Comparison of ENCODE assay signal across 10 cellular contexts in the genomic region with DNA sequence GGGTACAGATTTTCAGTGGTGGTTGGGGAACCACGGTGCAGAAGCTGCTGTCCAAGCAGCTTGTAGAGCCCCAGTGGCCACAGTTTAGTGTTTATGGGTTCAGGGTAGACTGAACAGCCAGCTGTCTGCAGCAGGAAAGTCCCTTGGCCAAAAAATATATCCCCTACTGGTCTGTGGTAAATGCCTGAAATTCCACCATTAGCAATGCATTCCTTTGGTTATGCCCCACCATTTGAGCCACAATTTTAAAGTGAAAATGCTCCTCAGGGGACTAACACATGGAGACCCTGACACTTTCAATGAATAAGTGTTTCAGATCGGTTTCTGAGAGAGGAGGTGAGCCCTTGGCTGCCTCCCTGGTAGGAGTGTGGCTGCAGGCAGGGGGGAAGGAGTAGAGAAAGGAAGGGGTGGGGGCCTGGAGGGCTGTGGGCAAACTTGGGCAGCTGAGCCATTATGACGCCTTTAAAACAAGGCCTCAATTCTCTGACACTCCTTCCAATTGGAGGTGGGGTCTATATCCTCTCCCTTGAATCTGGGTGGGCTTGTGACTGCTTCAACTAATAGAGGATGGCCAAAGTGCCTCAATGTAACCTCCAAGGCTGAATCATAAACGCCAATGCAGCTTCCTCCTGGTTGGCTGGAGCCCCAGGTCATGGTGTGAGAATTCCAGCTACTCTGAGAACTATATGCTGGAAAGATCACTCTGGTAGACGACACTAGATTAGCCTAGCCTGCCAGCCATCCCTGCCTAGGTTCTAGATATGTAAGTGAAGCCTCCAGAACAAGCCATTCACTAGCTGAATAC.
DNase-seq lines count a peak whose midpoint lies in the region; ATAC-seq lines count a peak whose summit lies in the region.
"Had no signal": no experiment of that assay in that cellular context is flagged by ENCODE, and none has a peak within 500 bp of the region (broad histone marks: within the 10 kb centered on the region; RNA-seq: fewer than 3 reads in every experiment).

No MANE protein-coding gene starts in this region.

- in situ Hi-C loops in GM23248 (cut with MboI) = no loop called here

- H3F3A ChIP-seq in GM23248 (ENCODE audit: insufficient read depth) = no peaks in the 10 kb centered on the region

- H2AFZ ChIP-seq in GM23248 = no peak overlapping the region

- H3K4me3 ChIP-seq in GM23248 = no peak overlapping the region
- H3K4me3 ChIP-seq in SK-N-MC = no peak overlapping the region
- H3K4me3 ChIP-seq: gastroesophageal sphincter had no signal

- H4K20me1 ChIP-seq in GM23248 (ENCODE audit: insufficient read depth) = no peaks in the 10 kb centered on the region

- no peaks in the 10 kb centered on the region for H3K79me2 ChIP-seq in GM23248 (ENCODE audit: insufficient read depth)

- H3K9me3 ChIP-seq in GM23248 (ENCODE audit: low read depth) = no peaks in the 10 kb centered on the region
- no peaks in the 10 kb centered on the region for H3K9me3 ChIP-seq in SK-N-MC (ENCODE audit: low read depth, low read length)
- H3K9me3 ChIP-seq: gastroesophageal sphincter had no signal

- no peaks in the 10 kb centered on the region for H3K27me3 ChIP-seq in GM23248 (replicated peaks; ENCODE audit: insufficient read depth)
- H3K27me3 ChIP-seq: gastroesophageal sphincter had no signal

- DNase-seq in GM23248 (peak; percentile 69), SK-N-MC (ENCODE audit: low read depth, low spot score) (no peak), fibroblast of peridontal ligament (ENCODE audit: extremely low read depth) (peak; percentile 76), smooth muscle cell of the brain vasculature (ENCODE audit: low read depth, low spot score) (peak; percentile 67), NCI-H526 treated with DMSO at 0.1 percent for 48 hours (lab: John Stamatoyannopoulos, UW) (no peak)
- DNase-seq: caudate nucleus, DMS79 treated with DMSO at 0.1 percent for 48 hours had no signal

- ATAC-seq in HG02981 (IDR thresholded peaks at IDR 0.05; ENCODE audit: unreplicated experiment) = no peak
- no peak for ATAC-seq in HG03442 (IDR thresholded peaks at IDR 0.05; ENCODE audit: unreplicated experiment)
- ATAC-seq: gastroesophageal sphincter had no signal

- peak overlapping the region; percentile 48 for H3K27ac ChIP-seq in GM23248
- H3K27ac ChIP-seq in SK-N-MC = peak overlapping the region; percentile 54; the same call in 1 of the 2 replicates
- H3K27ac ChIP-seq: gastroesophageal sphincter had no signal

- WGBS in GM23248 (ENCODE audit: low coverage in 1 of 2, low lambda C conversion rate in 2 of 2, missing lambda C conversion rate in 2 of 2), 2 experiments = 37 to 40% methylated on average over 4 to 5 of the region's 5 CpGs

- no peak overlapping the region for H3K9ac ChIP-seq in GM23248
- H3K9ac ChIP-seq in SK-N-MC (ENCODE audit: insufficient read length) = no peak overlapping the region

- peak overlapping the region; percentile 35 for H3K4me2 ChIP-seq in GM23248 (ENCODE audit: unreplicated experiment)

- no peaks in the 10 kb centered on the region for H3K9me2 ChIP-seq in GM23248 (ENCODE audit: insufficient read depth)

- H3K36me3 ChIP-seq in GM23248 (ENCODE audit: low read depth) (no peaks in the 10 kb centered on the region), SK-N-MC (ENCODE audit: insufficient read depth, low read length) (no peaks in the 10 kb centered on the region)
- H3K36me3 ChIP-seq: gastroesophageal sphincter had no signal

- peaks cover 14% of the 10 kb centered on the region for H3K4me1 ChIP-seq in GM23248 (ENCODE audit: insufficient read depth)
- H3K4me1 ChIP-seq: gastroesophageal sphincter had no signal

Comparison
In these comparisons a context has a peak if more than half of its experiments do, and no peak if none do; other contexts are left out.
1. DNase-seq: peak in GM23248 (single experiment), fibroblast of peridontal ligament (single experiment) and smooth muscle cell of the brain vasculature (single experiment); none in SK-N-MC (single experiment) and NCI-H526 treated with DMSO at 0.1 percent for 48 hours (single experiment).